13 cellular contexts compared by ENCODE assay signal in genomic region chr3:26623409-26624208, GRCh38. TPM values are rescaled to one million over a fixed set of nuclear protein-coding genes. Genes with fewer than 3 reads are reported as not detected.
DNase-seq lines count a peak whose midpoint lies in the region; ATAC-seq, FAIRE-seq and TF ChIP-seq lines count a peak whose summit lies in the region.
"Had no signal": no experiment of that assay in that cellular context is flagged by ENCODE, and none has a peak within 500 bp of the region (broad histone marks: within the 10 kb centered on the region; RNA-seq: fewer than 3 reads in every experiment).

No MANE protein-coding gene starts in this region.

- no peaks in the 10 kb centered on the region for H3K9me2 ChIP-seq in neural cell (ENCODE audit: insufficient read depth, low read length)

- H3K36me3 ChIP-seq in H7 (replicated peaks; ENCODE audit: control insufficient read depth, insufficient read depth, low read length) (no peaks in the 10 kb centered on the region), esophagus (ENCODE audit: control insufficient read depth in 2 of 2, insufficient read depth in 2 of 2, low read length in 1 of 2) (no peaks in the 10 kb centered on the region), neural cell (ENCODE audit: insufficient read depth, low read length) (peaks cover 3% of the 10 kb centered on the region)

- ATAC-seq in activated CD4-positive, alpha-beta T cell treated with anti-CD3 and anti-CD28 coated beads for 36 hours = no peak
- ATAC-seq in GM21619 (IDR thresholded peaks at IDR 0.05; ENCODE audit: unreplicated experiment) = no peak

- H3K4me3 Mint-ChIP-seq in activated CD4-positive, alpha-beta T cell treated with anti-CD3 and anti-CD28 coated beads for 36 hours = no peak overlapping the region
- H3K4me3 Mint-ChIP-seq: activated naive CD8-positive, alpha-beta T cell; T-helper 2 cell treated with Interferon-gamma antibody and Interleukin-4, amounts not matched to agents 5 μg/mL and 100 μg/mL, for 36 hours had no signal

- no peaks in the 10 kb centered on the region for H3F3A ChIP-seq in neural cell (ENCODE audit: insufficient read depth, low read length, poor library complexity, severe bottlenecking)

- no peaks in the 10 kb centered on the region for H3K36me3 Mint-ChIP-seq in activated CD4-positive, alpha-beta T cell treated with anti-CD3 and anti-CD28 coated beads for 36 hours (ENCODE audit: low read depth)
- H3K36me3 Mint-ChIP-seq: activated naive CD8-positive, alpha-beta T cell had no signal

- no peak for TF ChIP-seq CTCF in neural cell (IDR thresholded peaks at IDR 0.05; ENCODE audit: poor library complexity, severe bottlenecking)

- H3K4me3 ChIP-seq in H7 (ENCODE audit: insufficient read depth, low read depth, low read length) = peak overlapping the region; percentile 50
- H3K4me3 ChIP-seq in esophagus (ENCODE audit: low read depth in 1 of 2, low read length in 2 of 2) = peak overlapping the region; percentile 36 to 47
- peak overlapping the region; percentile 80 for H3K4me3 ChIP-seq in neural cell (ENCODE audit: low read length)
- H3K4me3 ChIP-seq: PC-9 had no signal

- CTCF ChIA-PET in activated CD4-positive, alpha-beta T cell treated with anti-CD3 and anti-CD28 coated beads for 36 hours (lab: Charles Lee) = interaction anchor here (0.7 kb wide), 1 partner anchor 18 kb away, joined by 4 read pairs; no protein-coding TSS in a partner anchor

- WGBS in esophagus, 2 donors = 3 to 4% methylated on average over 33 of the region's 33 CpGs

- TF ChIP-seq RAD21 in neural cell (conservative IDR thresholded peaks at IDR 0.05) = no peak

- POLR2A ChIA-PET in activated CD4-positive, alpha-beta T cell treated with anti-CD3 and anti-CD28 coated beads for 36 hours (lab: Charles Lee) = no interaction called here

- H3K9ac ChIP-seq in neural cell (ENCODE audit: low read length) = peak overlapping the region; percentile 80

- no peak overlapping the region for H3K27ac Mint-ChIP-seq in activated CD4-positive, alpha-beta T cell treated with anti-CD3 and anti-CD28 coated beads for 36 hours
- H3K27ac Mint-ChIP-seq: activated naive CD8-positive, alpha-beta T cell; T-helper 2 cell treated with Interferon-gamma antibody and Interleukin-4, amounts not matched to agents 5 μg/mL and 100 μg/mL, for 36 hours had no signal

- peaks cover 39% of the 10 kb centered on the region for H3K27me3 Mint-ChIP-seq in activated CD4-positive, alpha-beta T cell treated with anti-CD3 and anti-CD28 coated beads for 36 hours

- no peak overlapping the region for H2AFZ ChIP-seq in neural cell (ENCODE audit: low read depth, low read length)
- H2AFZ ChIP-seq: PC-9 had no signal

- peak; percentile 15 for DNase-seq in 8988T
- peak; percentile 67 for DNase-seq in H7
- no peak for DNase-seq in activated CD4-positive, alpha-beta T cell treated with anti-CD3 and anti-CD28 coated beads for 36 hours
- no peak for DNase-seq in activated naive CD4-positive, alpha-beta T cell treated with Interleukin-2 at 50 U/mL for 16 hours
- no peak for DNase-seq in HTR-8/SVneo (ENCODE audit: insufficient read length, low spot score)
- DNase-seq: PC-9 had no signal

- no peaks in the 10 kb centered on the region for H4K20me1 ChIP-seq in neural cell (ENCODE audit: insufficient read depth)

- H3K27me3 ChIP-seq in H7 (ENCODE audit: control insufficient read depth, insufficient read depth, low read length) = peaks cover 62% of the 10 kb centered on the region
- H3K27me3 ChIP-seq in esophagus (ENCODE audit: control insufficient read depth in 1 of 2, insufficient read depth in 2 of 2, low read length in 2 of 2) = peaks cover 6 to 8% of the 10 kb centered on the region in 2 donors
- peaks cover 20% of the 10 kb centered on the region for H3K27me3 ChIP-seq in neural cell (ENCODE audit: insufficient read depth, low read depth, low read length)

- FAIRE-seq in HTR-8/SVneo (lab: Jason Lieb, UNC) = no peak

- H3K79me2 ChIP-seq in neural cell (replicated peaks; ENCODE audit: insufficient read depth, low read length) = no peaks in the 10 kb centered on the region

- TF ChIP-seq EP300 in neural cell (conservative IDR thresholded peaks at IDR 0.05; ENCODE audit: poor library complexity, severe bottlenecking) = no peak

- H3K27ac ChIP-seq in esophagus (ENCODE audit: low read depth in 2 of 2, low read length in 1 of 2) = no peak overlapping the region
- peak overlapping the region; percentile 55 for H3K27ac ChIP-seq in neural cell (ENCODE audit: low read length)
- H3K27ac ChIP-seq: PC-9 had no signal

- no peaks in the 10 kb centered on the region for H3K4me1 Mint-ChIP-seq in activated CD4-positive, alpha-beta T cell treated with anti-CD3 and anti-CD28 coated beads for 36 hours

- H3K9me3 ChIP-seq in esophagus (ENCODE audit: control insufficient read depth in 2 of 2, insufficient read depth in 1 of 2, low read depth in 1 of 2, low read length in 1 of 2) = no peaks in the 10 kb centered on the region
- H3K9me3 ChIP-seq in neural cell (ENCODE audit: low read length) = no peaks in the 10 kb centered on the region

- H3K4me1 ChIP-seq in esophagus (ENCODE audit: control insufficient read depth in 2 of 2, insufficient read depth in 2 of 2, low read length in 1 of 2) = peaks cover 6 to 16% of the 10 kb centered on the region in 2 donors

- H3K9me3 Mint-ChIP-seq in activated CD4-positive, alpha-beta T cell treated with anti-CD3 and anti-CD28 coated beads for 36 hours (ENCODE audit: low read depth) = no peaks in the 10 kb centered on the region
- H3K9me3 Mint-ChIP-seq: T-helper 2 cell treated with Interferon-gamma antibody and Interleukin-4, amounts not matched to agents 5 μg/mL and 100 μg/mL, for 36 hours had no signal

- peak overlapping the region; percentile 56 for H3K4me2 ChIP-seq in neural cell (ENCODE audit: low read length)
- H3K4me2 ChIP-seq: PC-9 had no signal

- intact Hi-C loops in activated CD4-positive, alpha-beta T cell treated with anti-CD3 and anti-CD28 coated beads for 36 hours (cut with DNase I, micrococcal nuclease) = no loop called here

TF ChIP-seq in neural cell, 6 proteins besides CTCF, POLR2A, EP300 and RAD21:
- TF ChIP-seq REST (IDR thresholded peaks at IDR 0.05; ENCODE audit: borderline replicate concordance) = no peak
- TF ChIP-seq EZH2 (IDR thresholded peaks at IDR 0.05; ENCODE audit: borderline replicate concordance, insufficient read depth, low read length, poor library complexity, severe bottlenecking) = no peak
- no peak for TF ChIP-seq SMC3 (conservative IDR thresholded peaks at IDR 0.05; ENCODE audit: poor library complexity)
- TF ChIP-seq MXI1 (conservative IDR thresholded peaks at IDR 0.05; ENCODE audit: poor library complexity, severe bottlenecking) = no peak
- TF ChIP-seq TAF1 (IDR thresholded peaks at IDR 0.05; ENCODE audit: low read depth) = no peak
- no peak for TF ChIP-seq POLR2AphosphoS5 (IDR thresholded peaks at IDR 0.05)
TF ChIP-seq in neural cell: peak in this region for 0.

RNA-seq across cellular contexts. Expression of gene LRRC3B, which starts 1.0 kb away (rescaled TPM):
- total RNA-seq in H7 (2014; rRNA removed; shearing (Covaris generic)) = 0.48 and 0.62 TPM in 2 replicates
- polyA plus RNA-seq in esophagus (under 1 TPM; 0.02 to 0.13 TPM), neural cell (49.9 and 56.4 TPM in 2 replicates)
- polyA minus RNA-seq in neural cell = 70.8 and 73.0 TPM in 2 replicates
- not detected for total RNA-seq in activated CD4-positive, alpha-beta T cell treated with anti-CD3 and anti-CD28 coated beads for 36 hours
- total RNA-seq: activated CD8-positive, alpha-beta memory T cell treated with anti-CD3 and anti-CD28 coated beads for 36 hours; dermis microvascular lymphatic vessel endothelial cell; PC-9 had no signal

Comparison
In these comparisons a context has a peak if more than half of its experiments do, and no peak if none do; other contexts are left out.
1. DNase-seq: peak in 8988T (single experiment) and H7 (single experiment); none in activated CD4-positive, alpha-beta T cell treated with anti-CD3 and anti-CD28 coated beads for 36 hours (single experiment), activated naive CD4-positive, alpha-beta T cell treated with Interleukin-2 at 50 U/mL for 16 hours (single experiment) and HTR-8/SVneo (single experiment).
2. Peak in every context shown above with its lines, with median percentiles within 50 percentile points of each other: H3K4me3 ChIP-seq.